Comparison of ENCODE assay signal across 11 cellular contexts in the genomic region with DNA sequence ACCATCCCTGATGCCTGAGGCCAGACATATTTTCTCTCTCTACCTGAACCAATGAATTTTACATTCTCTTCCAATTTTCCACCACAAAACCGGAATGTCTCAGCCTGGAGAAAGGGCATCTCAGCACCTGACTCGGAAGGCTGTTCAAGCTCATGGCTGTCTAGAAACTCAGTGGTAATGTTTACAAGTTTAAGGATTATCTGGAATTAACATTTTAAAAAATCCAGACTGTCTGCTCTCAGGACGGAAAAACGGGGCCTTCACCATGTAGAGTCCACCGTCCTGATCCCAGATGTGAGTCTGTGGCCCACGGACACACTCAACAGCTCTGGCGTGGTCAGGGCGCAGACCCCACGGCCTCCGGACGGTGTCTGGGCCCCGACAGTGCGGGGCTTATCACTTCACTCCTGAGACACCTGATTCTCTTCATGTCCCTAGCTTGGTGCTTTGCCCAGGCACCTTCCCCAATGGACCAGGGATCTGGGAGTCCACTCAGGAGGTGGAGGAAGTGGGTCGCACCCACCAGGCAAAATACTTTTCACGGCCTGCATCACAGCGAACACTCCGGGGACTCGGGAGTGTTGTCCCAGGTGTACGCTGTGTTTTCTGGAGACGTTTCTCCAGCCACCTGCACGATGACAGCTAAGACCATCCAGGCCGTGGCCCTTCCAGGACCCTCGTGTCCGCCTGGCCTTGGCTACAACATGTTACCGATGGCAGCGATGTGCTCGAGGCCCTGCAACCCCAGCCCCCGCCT.
DNase-seq lines count a peak whose midpoint lies in the region; TF ChIP-seq lines count a peak whose summit lies in the region.
"Had no signal": no experiment of that assay in that cellular context is flagged by ENCODE, and none has a peak within 500 bp of the region (broad histone marks: within the 10 kb centered on the region; RNA-seq: fewer than 3 reads in every experiment).

No MANE protein-coding gene starts in this region.

- H3K27me3 ChIP-seq in skeletal muscle tissue (ENCODE audit: control insufficient read depth in 3 of 3, insufficient read depth in 3 of 3, low read length in 3 of 3) = no peaks in the 10 kb centered on the region

- DNase-seq in T-helper 1 cell = no peak
- DNase-seq in activated CD4-positive, alpha-beta memory T cell treated with anti-CD3 and anti-CD28 coated beads, Interleukin-2, amount 10 ng/mL, durations not matched to agents 7 days and 5 days = no peak
- DNase-seq in glutamatergic neuron = no peak
- DNase-seq in NCI-H1417 (lab: John Stamatoyannopoulos, UW) = no peak
- DNase-seq in DMS153 treated with DMSO at 0.1 percent for 48 hours (lab: John Stamatoyannopoulos, UW; ENCODE audit: unreplicated experiment) = no peak
- DNase-seq in NCI-H128 (lab: John Stamatoyannopoulos, UW; ENCODE audit: unreplicated experiment) = no peak
- DNase-seq: GF-D8, head of caudate nucleus, NCI-H1930 had no signal

- H3K27me3 Mint-ChIP-seq in T-helper 1 cell treated with Interleukin-12 subunit alpha and Interleukin-12 subunit beta and Interleukin-4 antibody, amounts not matched to agents 30 μg/mL and 1 μg/mL, for 36 hours (ENCODE audit: low read depth) = no peaks in the 10 kb centered on the region
- no peaks in the 10 kb centered on the region for H3K27me3 Mint-ChIP-seq in activated CD4-positive, alpha-beta memory T cell treated with anti-CD3 and anti-CD28 coated beads, Interleukin-2, amount 10 ng/mL, durations not matched to agents 7 days and 5 days
- peaks cover 50% of the 10 kb centered on the region for H3K27me3 Mint-ChIP-seq in glutamatergic neuron (ENCODE audit: unreplicated experiment)

- H3K4me3 Mint-ChIP-seq in T-helper 1 cell treated with Interleukin-12 subunit alpha and Interleukin-12 subunit beta and Interleukin-4 antibody, amounts not matched to agents 30 μg/mL and 1 μg/mL, for 36 hours = no peak overlapping the region
- H3K4me3 Mint-ChIP-seq in activated CD4-positive, alpha-beta memory T cell treated with anti-CD3 and anti-CD28 coated beads, Interleukin-2, amount 10 ng/mL, durations not matched to agents 7 days and 5 days = no peak overlapping the region
- peak overlapping the region; percentile 63 for H3K4me3 Mint-ChIP-seq in glutamatergic neuron (ENCODE audit: unreplicated experiment)

- no peak for TF ChIP-seq CTCF in glutamatergic neuron (IDR thresholded peaks at IDR 0.05; ENCODE audit: partially characterized antibody, unreplicated experiment)

- no peaks in the 10 kb centered on the region for H3K9me3 Mint-ChIP-seq in T-helper 1 cell treated with Interleukin-12 subunit alpha and Interleukin-12 subunit beta and Interleukin-4 antibody, amounts not matched to agents 30 μg/mL and 1 μg/mL, for 36 hours
- no peaks in the 10 kb centered on the region for H3K9me3 Mint-ChIP-seq in activated CD4-positive, alpha-beta memory T cell treated with anti-CD3 and anti-CD28 coated beads, Interleukin-2, amount 10 ng/mL, durations not matched to agents 7 days and 5 days
- H3K9me3 Mint-ChIP-seq in glutamatergic neuron (ENCODE audit: unreplicated experiment) = peaks cover 77% of the 10 kb centered on the region

- CTCF ChIA-PET in activated CD4-positive, alpha-beta memory T cell treated with anti-CD3 and anti-CD28 coated beads, Interleukin-2, amount 10 ng/mL, durations not matched to agents 7 days and 5 days (lab: Charles Lee) = no interaction called here

- POLR2A ChIA-PET in activated CD4-positive, alpha-beta memory T cell treated with anti-CD3 and anti-CD28 coated beads, Interleukin-2, amount 10 ng/mL, durations not matched to agents 7 days and 5 days (lab: Charles Lee) = interaction anchor here (0.6 to 2.2 kb wide), 2 partner anchors 39 to 189 kb away, joined by 4 to 8 read pairs; a partner anchor contains a TSS

- peak overlapping the region in 1 of 3 donors; percentile 57 for H3K4me3 ChIP-seq in skeletal muscle tissue (ENCODE audit: low read length in 3 of 3)

- peak overlapping the region; percentile 81 for H3K27ac ChIP-seq in skeletal muscle tissue (ENCODE audit: low read depth, low read length)

- H3K36me3 ChIP-seq in skeletal muscle tissue (ENCODE audit: control insufficient read depth in 3 of 3, insufficient read depth in 3 of 3, low read length in 3 of 3) = peaks cover 0 to 10% (median 0%) of the 10 kb centered on the region in 3 donors

- peak overlapping the region; percentile 74 for H3K27ac Mint-ChIP-seq in T-helper 1 cell treated with Interleukin-12 subunit alpha and Interleukin-12 subunit beta and Interleukin-4 antibody, amounts not matched to agents 30 μg/mL and 1 μg/mL, for 36 hours
- peak overlapping the region; percentile 74 for H3K27ac Mint-ChIP-seq in activated CD4-positive, alpha-beta memory T cell treated with anti-CD3 and anti-CD28 coated beads, Interleukin-2, amount 10 ng/mL, durations not matched to agents 7 days and 5 days
- H3K27ac Mint-ChIP-seq in glutamatergic neuron (ENCODE audit: unreplicated experiment) = peak overlapping the region; percentile 78

- H3K36me3 Mint-ChIP-seq in T-helper 1 cell treated with Interleukin-12 subunit alpha and Interleukin-12 subunit beta and Interleukin-4 antibody, amounts not matched to agents 30 μg/mL and 1 μg/mL, for 36 hours (ENCODE audit: low read depth) = peaks cover 34% of the 10 kb centered on the region
- H3K36me3 Mint-ChIP-seq in activated CD4-positive, alpha-beta memory T cell treated with anti-CD3 and anti-CD28 coated beads, Interleukin-2, amount 10 ng/mL, durations not matched to agents 7 days and 5 days (ENCODE audit: low read depth) = peaks cover 54% of the 10 kb centered on the region
- H3K36me3 Mint-ChIP-seq in glutamatergic neuron (ENCODE audit: unreplicated experiment) = peaks cover 12% of the 10 kb centered on the region

- peaks cover 79% of the 10 kb centered on the region for H3K4me1 Mint-ChIP-seq in T-helper 1 cell treated with Interleukin-12 subunit alpha and Interleukin-12 subunit beta and Interleukin-4 antibody, amounts not matched to agents 30 μg/mL and 1 μg/mL, for 36 hours (ENCODE audit: low read depth)
- H3K4me1 Mint-ChIP-seq in activated CD4-positive, alpha-beta memory T cell treated with anti-CD3 and anti-CD28 coated beads, Interleukin-2, amount 10 ng/mL, durations not matched to agents 7 days and 5 days = peaks cover 96% of the 10 kb centered on the region
- H3K4me1 Mint-ChIP-seq in glutamatergic neuron (ENCODE audit: low read depth, unreplicated experiment) = peaks cover 82% of the 10 kb centered on the region

- no peaks in the 10 kb centered on the region for H3K9me3 ChIP-seq in skeletal muscle tissue (ENCODE audit: control insufficient read depth in 3 of 3, low read length in 3 of 3)

- H3K9ac ChIP-seq in skeletal muscle tissue (ENCODE audit: low read depth in 1 of 3, low read length in 3 of 3) = peak overlapping the region in 2 of 3 donors; percentile 62 to 79

- H3K4me1 ChIP-seq in skeletal muscle tissue (ENCODE audit: control insufficient read depth in 3 of 3, insufficient read depth in 3 of 3, low read length in 3 of 3) = peaks cover 95 to 97% (median 96%) of the 10 kb centered on the region in 3 donors
